Comparison of ENCODE assay signal across 28 cellular contexts in genomic region chr6:68043122-68043398, GRCh38.
DNase-seq lines count a peak whose midpoint lies in the region; ATAC-seq, FAIRE-seq and TF ChIP-seq lines count a peak whose summit lies in the region.
"Had no signal": no experiment of that assay in that cellular context is flagged by ENCODE, and none has a peak within 500 bp of the region (broad histone marks: within the 10 kb centered on the region; RNA-seq: fewer than 3 reads in every experiment).

No MANE protein-coding gene starts in this region.

- H3K23ac ChIP-seq in H9 (ENCODE audit: insufficient read length, low read depth, low read length) (no peak overlapping the region), trophoblast cell (ENCODE audit: low read length) (no peak overlapping the region)

- no peaks in the 10 kb centered on the region for H3K9me1 ChIP-seq in K562 (ENCODE audit: control insufficient read depth, insufficient read depth, low read length)

- no TSS peak for BruUV-seq in K562 (replicated peaks; lab: Mats Ljungman, UMichigan)

- in situ Hi-C loops in K562 (cut with MboI): loop anchor here (5.0 kb wide), 1 partner anchor 156 kb away; no protein-coding TSS in a partner anchor

- intact Hi-C loops in K562 (cut with micrococcal nuclease): loop anchor here (1.0 to 2.0 kb wide), 2 partner anchors 154 to 612 kb away; no protein-coding TSS in a partner anchor

- H3K14ac ChIP-seq in H9 (ENCODE audit: insufficient read depth, low read length): no peak overlapping the region
- H3K14ac ChIP-seq in trophoblast cell (ENCODE audit: low read length): no peak overlapping the region

- POLR2A ChIA-PET in CD8-positive, alpha-beta memory T cell (lab: Charles Lee): no interaction called here
- POLR2A ChIA-PET in K562 (lab: Yijun Ruan, JAX): interaction anchor here (1.8 kb wide), 1 partner anchor 154 kb away, joined by 4 read pairs; no protein-coding TSS in a partner anchor

- H3K27ac Mint-ChIP-seq in CD8-positive, alpha-beta memory T cell: no peak overlapping the region
- H3K27ac Mint-ChIP-seq in H9 (peak overlapping the region in 2 of 3 experiments; percentile 41 to 49; a peak in 2 of 7 replicates), HFFc6 (no peak overlapping the region)
- H3K27ac Mint-ChIP-seq: B cell; CD14-positive monocyte; CD4-positive, alpha-beta memory T cell; CD4-positive, CD25-positive, alpha-beta regulatory T cell had no signal

- H2AK5ac ChIP-seq in H9 (ENCODE audit: insufficient read length, low read length): no peak overlapping the region
- H2AK5ac ChIP-seq in trophoblast cell (ENCODE audit: low read length): no peak overlapping the region

- no peaks in the 10 kb centered on the region for H3K9me3 ChIP-seq in CD8-positive, alpha-beta memory T cell (ENCODE audit: low read length)
- H3K9me3 ChIP-seq in H9 (ENCODE audit: control insufficient read depth, low read depth, low read length) (no peaks in the 10 kb centered on the region), K562 (replicated peaks; ENCODE audit: control insufficient read depth, insufficient read depth, low read depth, low read length) (0 out of 2 replicates have a peak, but pooled peaks cover 7% of the 10 kb centered on the region), BE2C (no peaks in the 10 kb centered on the region; the same call in 1 of the 2 replicates), trophoblast cell (ENCODE audit: insufficient read depth, low read depth, low read length) (no peaks in the 10 kb centered on the region)
- H3K9me3 ChIP-seq: A549, BLaER1, Caco-2 had no signal

- H3K4ac ChIP-seq in H9 (ENCODE audit: low read depth, low read length): no peak overlapping the region
- H3K4ac ChIP-seq in trophoblast cell (ENCODE audit: low read depth, low read length): no peak overlapping the region

- H2AFZ ChIP-seq in H9 (ENCODE audit: low read length) (no peak overlapping the region), K562 (ENCODE audit: low read depth, low read length) (peak overlapping the region; percentile 30), trophoblast cell (ENCODE audit: insufficient read depth, low read length, poor library complexity) (no peak overlapping the region)

- H3K23me2 ChIP-seq in H9 (ENCODE audit: insufficient read length, low read depth, low read length, poor library complexity, severe bottlenecking): no peaks in the 10 kb centered on the region

- no peak overlapping the region for H4K5ac ChIP-seq in H9 (ENCODE audit: insufficient read length, low read depth, low read length)

- H2BK120ac ChIP-seq in H9 (ENCODE audit: low read depth, low read length, poor library complexity, severe bottlenecking): no peak overlapping the region
- no peak overlapping the region for H2BK120ac ChIP-seq in trophoblast cell (ENCODE audit: insufficient read depth, low read length, poor library complexity)

- no peaks in the 10 kb centered on the region for H3K4me1 ChIP-seq in CD8-positive, alpha-beta memory T cell (ENCODE audit: insufficient read depth, low read length)
- H3K4me1 ChIP-seq in H9 (ENCODE audit: insufficient read depth, low read length) (peaks cover 17% of the 10 kb centered on the region; the same call in 1 of the 2 replicates), K562 (replicated peaks in 1 of 2; ENCODE audit: control insufficient read depth in 2 of 2, insufficient read depth in 2 of 2, low read length in 2 of 2) (peaks cover 0 to 4% of the 10 kb centered on the region in 2 experiments; a peak in 3 of 5 replicates), BE2C (no peaks in the 10 kb centered on the region), trophoblast cell (ENCODE audit: control insufficient read depth in 1 of 2, insufficient read depth in 2 of 2, low read length in 2 of 2) (no peaks in the 10 kb centered on the region)
- H3K4me1 ChIP-seq: A549, BLaER1, Caco-2 had no signal

- H3K79me2 ChIP-seq in H9 (ENCODE audit: insufficient read depth, low read length) (no peaks in the 10 kb centered on the region), K562 (ENCODE audit: control insufficient read depth, insufficient read depth, low read length) (peaks cover 92% of the 10 kb centered on the region), trophoblast cell (ENCODE audit: control insufficient read depth, insufficient read depth, low read length, poor library complexity) (no peaks in the 10 kb centered on the region)

- H3K4me2 ChIP-seq in H9 (ENCODE audit: insufficient read depth, insufficient read length, low read length): no peak overlapping the region
- peak overlapping the region; percentile 82 for H3K4me2 ChIP-seq in K562 (ENCODE audit: insufficient read depth, low read length)
- no peak overlapping the region for H3K4me2 ChIP-seq in trophoblast cell (ENCODE audit: low read length)
- H3K4me2 ChIP-seq: A549, BLaER1 had no signal

- no peaks in the 10 kb centered on the region for H3K4me1 Mint-ChIP-seq in CD8-positive, alpha-beta memory T cell
- H3K4me1 Mint-ChIP-seq in H9 (peaks cover 44 to 55% of the 10 kb centered on the region in 2 experiments), HFFc6 (ENCODE audit: low read depth) (no peaks in the 10 kb centered on the region; the same call in 1 of the 2 replicates)
- H3K4me1 Mint-ChIP-seq: B cell; CD14-positive monocyte; CD4-positive, CD25-positive, alpha-beta regulatory T cell had no signal

- no peak overlapping the region for H4K12ac ChIP-seq in trophoblast cell (ENCODE audit: low read depth, low read length)

- no peak overlapping the region for H3T11ph ChIP-seq in H9 (ENCODE audit: low read length)

- no peaks in the 10 kb centered on the region for H3K36me3 ChIP-seq in CD8-positive, alpha-beta memory T cell (ENCODE audit: insufficient read depth, low read length)
- H3K36me3 ChIP-seq in K562 (ENCODE audit: control insufficient read depth, insufficient read depth, low read length) (peaks cover 16% of the 10 kb centered on the region; the same call in 1 of the 3 replicates), BE2C (no peaks in the 10 kb centered on the region), trophoblast cell (ENCODE audit: control insufficient read depth in 1 of 2, insufficient read depth in 2 of 2, low read length in 2 of 2) (no peaks in the 10 kb centered on the region)
- H3K36me3 ChIP-seq: BLaER1 had no signal

- H2BK20ac ChIP-seq in H9 (ENCODE audit: low read depth, low read length, poor library complexity, severe bottlenecking): no peak overlapping the region

- TF ChIP-seq CTCF in H9 (conservative IDR thresholded peaks at IDR 0.05) (no peak), K562 (IDR thresholded peaks at IDR 0.05 in 2 of 3, conservative IDR thresholded peaks at IDR 0.05 in 1 of 3; ENCODE audit: insufficient read depth in 2 of 3, low read depth in 1 of 3, low read length in 3 of 3) (no peak), BE2C (IDR thresholded peaks at IDR 0.05; ENCODE audit: low read depth, low read length) (no peak), HFFc6 (IDR thresholded peaks at IDR 0.05) (no peak)

- H2BK15ac ChIP-seq in H9 (ENCODE audit: low read depth, low read length): no peak overlapping the region

- H3K27me3 Mint-ChIP-seq in CD8-positive, alpha-beta memory T cell: no peaks in the 10 kb centered on the region
- H3K27me3 Mint-ChIP-seq in H9 (ENCODE audit: low read depth): no peaks in the 10 kb centered on the region
- H3K27me3 Mint-ChIP-seq in HFFc6 (ENCODE audit: insufficient read depth): no peaks in the 10 kb centered on the region
- H3K27me3 Mint-ChIP-seq: B cell; CD4-positive, alpha-beta memory T cell; CD4-positive, CD25-positive, alpha-beta regulatory T cell had no signal

- H4K91ac ChIP-seq in H9 (ENCODE audit: insufficient read length, low read depth, low read length) (no peak overlapping the region), trophoblast cell (ENCODE audit: low read depth, low read length) (no peak overlapping the region)

- H3K4me3 Mint-ChIP-seq in CD8-positive, alpha-beta memory T cell: no peak overlapping the region
- H3K4me3 Mint-ChIP-seq in H9: no peak overlapping the region
- no peak overlapping the region for H3K4me3 Mint-ChIP-seq in HFFc6
- H3K4me3 Mint-ChIP-seq: B cell; CD14-positive monocyte; CD4-positive, alpha-beta memory T cell; CD4-positive, CD25-positive, alpha-beta regulatory T cell had no signal

- no peak overlapping the region for H2BK5ac ChIP-seq in H9 (ENCODE audit: insufficient read length, low read length)
- no peak overlapping the region for H2BK5ac ChIP-seq in trophoblast cell (ENCODE audit: low read depth, low read length, poor library complexity)

- no peak for FAIRE-seq in K562 (lab: Jason Lieb, UNC)
- FAIRE-seq: A549, D721Med, GM12878, GM12892, GM18507 had no signal

- H3K36me3 Mint-ChIP-seq in CD8-positive, alpha-beta memory T cell: no peaks in the 10 kb centered on the region
- H3K36me3 Mint-ChIP-seq in H9 (ENCODE audit: insufficient read depth in 1 of 3, low read depth in 3 of 3): peaks cover under 1 to 22% (median 8%) of the 10 kb centered on the region in 3 experiments; a peak in 6 of 7 replicates
- H3K36me3 Mint-ChIP-seq in HFFc6 (ENCODE audit: low read depth): no peaks in the 10 kb centered on the region
- H3K36me3 Mint-ChIP-seq: CD14-positive monocyte; CD4-positive, alpha-beta memory T cell; CD4-positive, CD25-positive, alpha-beta regulatory T cell had no signal

- H3K9ac ChIP-seq in H9 (ENCODE audit: extremely low read depth, insufficient read length, low read length) (no peak overlapping the region), K562 (ENCODE audit: insufficient read depth in 1 of 2, low read depth in 2 of 2, low read length in 2 of 2) (peak overlapping the region in 1 of 2 experiments; percentile 95; a peak in 2 of 4 replicates), trophoblast cell (ENCODE audit: low read length) (no peak overlapping the region)
- H3K9ac ChIP-seq: BLaER1 had no signal

- no peak overlapping the region for H3K4me3 ChIP-seq in CD8-positive, alpha-beta memory T cell (ENCODE audit: low read length)
- H3K4me3 ChIP-seq in K562 (peak overlapping the region; percentile 60), BE2C (ENCODE audit: low read depth, low read length) (no peak overlapping the region), trophoblast cell (ENCODE audit: low read depth, low read length) (no peak overlapping the region)
- H3K4me3 ChIP-seq: A549, BLaER1, GM12878 had no signal

- no peak for DNase-seq in CD8-positive, alpha-beta memory T cell
- DNase-seq in H9 (no peak), OCI-M1 (lab: John Stamatoyannopoulos, UW) (peak; percentile 22), K562 (ENCODE audit: extremely low read depth in 1 of 4, low spot score in 3 of 4) (no peak), BE2C (no peak), HFFc6 (no peak), trophoblast cell (no peak)
- DNase-seq: AML-193; C1 segment of cervical spinal cord; Caco-2; Calu3; CD4-positive, alpha-beta memory T cell; CD4-positive, CD25-positive, alpha-beta regulatory T cell; DMS153; DMS53; DMS79; DND-41; EL; GDM1 had no signal

- H2BK12ac ChIP-seq in H9 (ENCODE audit: insufficient read length, low read depth, low read length) (no peak overlapping the region), trophoblast cell (ENCODE audit: low read length) (no peak overlapping the region)

- H3K79me1 ChIP-seq in H9 (ENCODE audit: insufficient read depth, low read depth, low read length, poor library complexity, severe bottlenecking): no peaks in the 10 kb centered on the region
- H3K79me1 ChIP-seq in trophoblast cell (ENCODE audit: low read length): no peaks in the 10 kb centered on the region

- H4K8ac ChIP-seq in H9 (replicated peaks; ENCODE audit: insufficient read length, low read depth, low read length) (no peak overlapping the region), trophoblast cell (ENCODE audit: low read depth, low read length) (no peak overlapping the region)

- H4K20me1 ChIP-seq in H9 (ENCODE audit: control insufficient read depth, insufficient read depth, insufficient read length) (no peaks in the 10 kb centered on the region), K562 (replicated peaks; ENCODE audit: control insufficient read depth, insufficient read depth, low read length) (no peaks in the 10 kb centered on the region)
- H4K20me1 ChIP-seq: BLaER1 had no signal

- no peak for TF ChIP-seq EP300 in K562 (IDR thresholded peaks at IDR 0.05; ENCODE audit: low read length)

- no peak overlapping the region for H3K56ac ChIP-seq in H9 (ENCODE audit: insufficient read length, low read depth, low read length)

- CTCF ChIA-PET in CD8-positive, alpha-beta memory T cell (lab: Charles Lee): no interaction called here
- CTCF ChIA-PET in K562 (lab: Yijun Ruan, JAX; ENCODE audit: low intra/inter-chr PET ratio): no interaction called here

- no peaks in the 10 kb centered on the region for H3K27me3 ChIP-seq in CD8-positive, alpha-beta memory T cell (ENCODE audit: insufficient read depth, low read length, poor library complexity, severe bottlenecking)
- H3K27me3 ChIP-seq in H9 (ENCODE audit: insufficient read depth, low read length): no peaks in the 10 kb centered on the region
- no peaks in the 10 kb centered on the region for H3K27me3 ChIP-seq in K562 (ENCODE audit: control insufficient read depth in 2 of 2, insufficient read depth in 2 of 2, low read length in 2 of 2)
- H3K27me3 ChIP-seq in BE2C: no peaks in the 10 kb centered on the region
- H3K27me3 ChIP-seq in trophoblast cell (ENCODE audit: insufficient read depth, low read length): no peaks in the 10 kb centered on the region
- H3K27me3 ChIP-seq: BLaER1 had no signal

- H3K27ac ChIP-seq in CD8-positive, alpha-beta memory T cell (ENCODE audit: low read depth, low read length): peak overlapping the region; percentile 66
- H3K27ac ChIP-seq in H9 (ENCODE audit: insufficient read length, low read depth, low read length): no peak overlapping the region
- H3K27ac ChIP-seq in K562 (ENCODE audit: extremely low read depth, low read depth, low read length): peak overlapping the region; percentile 97
- no peak overlapping the region for H3K27ac ChIP-seq in trophoblast cell (ENCODE audit: low read depth, low read length)
- H3K27ac ChIP-seq: 22Rv1, A549, BLaER1 had no signal

- no peak for ATAC-seq in K562
- ATAC-seq: A549, GM12878 had no signal

- TF ChIP-seq POLR2A in K562 (conservative IDR thresholded peaks at IDR 0.05): no peak

- H3K9me3 Mint-ChIP-seq in CD8-positive, alpha-beta memory T cell: peaks cover 9 to 15% (median 11%) of the 10 kb centered on the region in 5 donors
- H3K9me3 Mint-ChIP-seq in H9 (peaks cover 8 to 12% of the 10 kb centered on the region in 2 experiments), HFFc6 (peaks cover 17% of the 10 kb centered on the region)

- H3K18ac ChIP-seq in H9 (ENCODE audit: insufficient read length, low read depth, low read length) (no peak overlapping the region), trophoblast cell (ENCODE audit: low read length) (no peak overlapping the region)

- no peak for TF ChIP-seq RAD21 in K562 (CRISPR knock-in tag; conservative IDR thresholded peaks at IDR 0.05 in 1 of 2, IDR thresholded peaks at IDR 0.05 in 1 of 2)

Comparison
In these comparisons a context has a peak if more than half of its experiments do, and no peak if none do; other contexts are left out.
1. H3K27ac ChIP-seq: peak in CD8-positive, alpha-beta memory T cell (single experiment) and K562 (single experiment); none in H9 (single experiment) and trophoblast cell (single experiment).
2. H3K27ac Mint-ChIP-seq: peak in H9 (2 of 3); none in CD8-positive, alpha-beta memory T cell (0 of 8) and HFFc6 (single experiment).